21 cellular contexts compared by ENCODE assay signal in the genomic region with DNA sequence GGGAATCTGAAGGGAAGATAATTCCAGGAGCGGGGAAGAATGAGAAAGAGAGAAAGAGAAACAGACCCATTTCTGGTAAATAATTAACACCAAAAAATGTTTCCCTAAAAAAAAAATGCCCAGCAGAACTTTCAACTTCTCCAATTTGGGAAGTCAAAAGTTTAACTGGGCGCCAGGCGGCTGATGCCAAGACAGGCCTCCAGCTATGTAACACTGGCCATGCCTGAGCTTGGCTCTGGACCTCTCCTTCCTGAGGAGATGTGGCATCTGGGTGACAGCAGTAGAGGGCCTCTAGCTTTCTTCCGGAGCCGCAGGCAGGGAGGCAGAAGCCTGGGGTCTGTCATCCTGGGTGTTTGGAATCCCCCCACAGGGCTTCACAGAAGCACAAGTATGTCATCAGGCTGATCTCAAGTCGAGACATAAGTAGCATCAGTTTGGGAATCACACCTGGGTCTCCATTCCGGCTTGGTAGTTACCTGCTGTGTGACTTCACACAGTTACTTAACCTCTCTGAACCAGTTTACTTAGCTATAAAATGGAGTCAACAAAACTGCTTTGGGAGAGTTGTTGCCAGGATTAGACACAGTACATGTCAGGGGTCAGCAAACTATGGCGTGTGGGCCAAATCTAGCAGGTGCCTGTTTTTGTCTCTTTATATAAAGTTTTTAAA. TPM values are rescaled to one million over a fixed set of nuclear protein-coding genes. Genes with fewer than 3 reads are reported as not detected.
DNase-seq lines count a peak whose midpoint lies in the region; ATAC-seq and TF ChIP-seq lines count a peak whose summit lies in the region.
"Had no signal": no experiment of that assay in that cellular context is flagged by ENCODE, and none has a peak within 500 bp of the region (broad histone marks: within the 10 kb centered on the region; RNA-seq: fewer than 3 reads in every experiment).

No MANE protein-coding gene starts in this region.

- no peak for TF ChIP-seq CTCF in body of pancreas (IDR thresholded peaks at IDR 0.05)

- intact Hi-C loops in body of pancreas (cut with DNase I) = no loop called here
- intact Hi-C loops in left colon (cut with DNase I, micrococcal nuclease) = no loop called here

- H3K14ac ChIP-seq in neuronal stem cell (ENCODE audit: low read length) = no peak overlapping the region

- H2BK5ac ChIP-seq in neuronal stem cell (ENCODE audit: low read length) = no peak overlapping the region

- H2AFZ ChIP-seq in neuronal stem cell (ENCODE audit: low read length) = peak overlapping the region; percentile 84

- peak; percentile 68 for ATAC-seq in body of pancreas
- peak; percentile 20 for ATAC-seq in left colon
- ATAC-seq: activated CD8-positive, alpha-beta memory T cell treated with anti-CD3 and anti-CD28 coated beads, Interleukin-2, amount 10 ng/mL, durations not matched to agents 7 days and 5 days; activated naive CD8-positive, alpha-beta T cell treated with anti-CD3 and anti-CD28 coated beads, Interleukin-2, amount 50 U/mL, for 24 hours; Panc1; stimulated activated effector memory CD8-positive, alpha-beta T cell treated with anti-CD3 and anti-CD28 coated beads, Interleukin-12 subunit alpha, Interleukin-12 subunit beta, amount 100 ng/mL, for 72 hours had no signal

- no peak overlapping the region for H2BK15ac ChIP-seq in neuronal stem cell (ENCODE audit: low read length)

- H3K18ac ChIP-seq in neuronal stem cell (ENCODE audit: low read length) = no peak overlapping the region

- no peak overlapping the region for H4K91ac ChIP-seq in neuronal stem cell (ENCODE audit: low read depth, low read length, poor library complexity)

- H3K27ac ChIP-seq in body of pancreas (peak overlapping the region in 3 of 4 donors; percentile 63 to 78 (median 64)), neuronal stem cell (replicated peaks; ENCODE audit: low read length) (peak overlapping the region; percentile 65)
- H3K27ac ChIP-seq: breast epithelium, gastroesophageal sphincter had no signal

- TF ChIP-seq POLR2A in body of pancreas (IDR thresholded peaks at IDR 0.05) = no peak

- H2BK12ac ChIP-seq in neuronal stem cell (ENCODE audit: low read length) = no peak overlapping the region

- H3K27me3 ChIP-seq in body of pancreas (no peaks in the 10 kb centered on the region), neuronal stem cell (ENCODE audit: control insufficient read depth in 3 of 3, insufficient read depth in 3 of 3, low read depth in 1 of 3, low read length in 3 of 3) (no peaks in the 10 kb centered on the region)
- H3K27me3 ChIP-seq: breast epithelium, gastroesophageal sphincter had no signal

- WGBS in body of pancreas, 2 donors = 73 to 76% methylated on average over 8 of the region's 8 CpGs
- no CpG with 5 or more reads among the region's 8 CpGs for WGBS in neuronal stem cell (ENCODE audit: extremely low coverage in 2 of 2, insufficient read length in 2 of 2, insufficient replicate concordance in 1 of 2), 2 donors

- H3K36me3 ChIP-seq in ES-I3 (ENCODE audit: insufficient read depth, low read length) = no peaks in the 10 kb centered on the region
- no peaks in the 10 kb centered on the region for H3K36me3 ChIP-seq in body of pancreas (replicated peaks in 1 of 2; ENCODE audit: insufficient read depth in 1 of 2, low read depth in 2 of 2)
- H3K36me3 ChIP-seq in neuronal stem cell (replicated peaks in 1 of 2; ENCODE audit: control insufficient read depth in 2 of 2, insufficient read depth in 2 of 2, low read length in 2 of 2) = no peaks in the 10 kb centered on the region
- H3K36me3 ChIP-seq: breast epithelium, gastroesophageal sphincter had no signal

- H4K8ac ChIP-seq in neuronal stem cell (ENCODE audit: low read depth, low read length) = no peak overlapping the region

- H3K79me1 ChIP-seq in neuronal stem cell (ENCODE audit: low read depth, low read length) = no peaks in the 10 kb centered on the region

- no peak overlapping the region for H3K4ac ChIP-seq in neuronal stem cell (ENCODE audit: low read length)

- no peak overlapping the region for H2BK120ac ChIP-seq in neuronal stem cell (ENCODE audit: low read depth, low read length)

- H3K9me3 ChIP-seq in ES-I3 (ENCODE audit: control insufficient read depth, insufficient read depth, low read length) (no peaks in the 10 kb centered on the region), body of pancreas (no peaks in the 10 kb centered on the region), neuronal stem cell (replicated peaks in 1 of 2; ENCODE audit: control insufficient read depth in 2 of 2, insufficient read depth in 1 of 2, low read depth in 1 of 2, low read length in 2 of 2) (no peaks in the 10 kb centered on the region)
- H3K9me3 ChIP-seq: breast epithelium, gastroesophageal sphincter had no signal

- H3K9ac ChIP-seq in ES-I3 (ENCODE audit: low read depth, low read length) (peak overlapping the region; percentile 51; the same call in 1 of the 2 replicates), neuronal stem cell (ENCODE audit: low read depth, low read length, poor library complexity) (no peak overlapping the region)

- H3K4me3 ChIP-seq in body of pancreas (no peak overlapping the region), neuronal stem cell (ENCODE audit: low read length in 2 of 2) (peak overlapping the region in 1 of 2 donors; percentile 36)

- H3K4me1 ChIP-seq in ES-I3 (ENCODE audit: insufficient read depth, low read length) = peaks cover 6% of the 10 kb centered on the region; the same call in 1 of the 2 replicates
- peaks cover 7% of the 10 kb centered on the region for H3K4me1 ChIP-seq in body of pancreas
- peaks cover 8 to 12% of the 10 kb centered on the region in 2 donors for H3K4me1 ChIP-seq in neuronal stem cell (ENCODE audit: control insufficient read depth in 2 of 2, insufficient read depth in 1 of 2, low read depth in 1 of 2, low read length in 2 of 2)
- H3K4me1 ChIP-seq: breast epithelium had no signal

- peak overlapping the region; percentile 5 for H2AK5ac ChIP-seq in neuronal stem cell (ENCODE audit: low read depth, low read length)

- DNase-seq in body of pancreas = peak; percentile 25 to 48 (median 44)
- peak in 1 of 2 donors; percentile 23 for DNase-seq in left colon
- no peak for DNase-seq in neuronal stem cell (ENCODE audit: low spot score)
- DNase-seq in kidney tubule cell (ENCODE audit: low spot score) = no peak
- DNase-seq in D341Med (ENCODE audit: low spot score) = no peak
- no peak for DNase-seq in NOMO-1 treated with DMSO at 0.1 percent for 48 hours (lab: John Stamatoyannopoulos, UW; ENCODE audit: unreplicated experiment)
- no peak for DNase-seq in AG08395 (ENCODE audit: low spot score)
- DNase-seq: activated CD8-positive, alpha-beta memory T cell treated with anti-CD3 and anti-CD28 coated beads, Interleukin-2, amount 10 ng/mL, durations not matched to agents 7 days and 5 days; activated naive CD8-positive, alpha-beta T cell treated with anti-CD3 and anti-CD28 coated beads, Interleukin-2, amount 50 U/mL, for 24 hours; CD8-positive, alpha-beta memory T cell; DND-41; HFFc6; NCI-H1436; stimulated activated CD4-positive, alpha-beta T cell treated with anti-CD3 and anti-CD28 coated beads, Interleukin-15, amount 100 ng/mL, for 24 hours; T-helper 9 cell; trophoblast cell had no signal

- no peak overlapping the region for H3K23ac ChIP-seq in neuronal stem cell (ENCODE audit: low read depth, low read length, poor library complexity)

- H3K4me2 ChIP-seq in neuronal stem cell (ENCODE audit: insufficient read depth, low read length, poor library complexity, severe bottlenecking) = no peak overlapping the region

RNA-seq across cellular contexts. Expression of gene TCF7L2, which starts 50.5 kb away (rescaled TPM):
- 10 to 100 TPM in 1 of 2 donors, 1 to 10 TPM in 1; 9.1 to 25.7 TPM for total RNA-seq in body of pancreas
- 100 to 1,000 TPM; 114 to 118 TPM for total RNA-seq in left colon
- polyA plus RNA-seq in neuronal stem cell (2013, experiment 1 of 2) = 67.4 TPM
- polyA plus RNA-seq in neuronal stem cell (2013, experiment 2 of 2) = 70.5 TPM

Comparison
In these comparisons a context has a peak if more than half of its experiments do, and no peak if none do; other contexts are left out.
1. DNase-seq: peak in body of pancreas (4 of 4); none in neuronal stem cell (single experiment), kidney tubule cell (single experiment), D341Med (single experiment), NOMO-1 treated with DMSO at 0.1 percent for 48 hours (single experiment) and AG08395 (single experiment).
2. RNA of gene TCF7L2, which starts 50.5 kb away (total RNA-seq): 114 to 118 TPM in left colon; 9.1 to 25.7 TPM in body of pancreas; every median in the first group is over 4 times any median in the second.